Comparison of ENCODE assay signal across 8 cellular contexts in genomic region chr17:1627219-1627986, GRCh38. TPM values are rescaled to one million over a fixed set of nuclear protein-coding genes. Genes with fewer than 3 reads are reported as not detected.
DNase-seq lines count a peak whose midpoint lies in the region; TF ChIP-seq lines count a peak whose summit lies in the region.

No MANE protein-coding gene starts in this region.

- no peaks in the 10 kb centered on the region for H3K9me3 Mint-ChIP-seq in activated T-cell treated with anti-CD3 and anti-CD28 coated beads, Interleukin-2, amount 50 U/mL, for 24 hours
- H3K9me3 Mint-ChIP-seq in neural crest cell, result no peaks in the 10 kb centered on the region

- no peaks in the 10 kb centered on the region for H3K9me3 ChIP-seq in SJSA1 (replicated peaks)

- H3K4me3 ChIP-seq in SJSA1, result peak overlapping the region; percentile 78

- no peak overlapping the region for H3K27ac ChIP-seq in SJSA1

- H3K27ac Mint-ChIP-seq in activated T-cell treated with anti-CD3 and anti-CD28 coated beads, Interleukin-2, amount 50 U/mL, for 24 hours, result no peak overlapping the region
- no peak overlapping the region for H3K27ac Mint-ChIP-seq in neural crest cell (ENCODE audit: unreplicated experiment)

- H3K27me3 ChIP-seq in SJSA1 (replicated peaks), result 0 out of 2 replicates have a peak, but pooled peaks cover 3% of the 10 kb centered on the region

- peaks cover 5% of the 10 kb centered on the region for H3K36me3 Mint-ChIP-seq in activated T-cell treated with anti-CD3 and anti-CD28 coated beads, Interleukin-2, amount 50 U/mL, for 24 hours (ENCODE audit: low read depth)
- H3K36me3 Mint-ChIP-seq in neural crest cell (ENCODE audit: low read depth), result no peaks in the 10 kb centered on the region

- peaks cover 19% of the 10 kb centered on the region for H3K4me1 ChIP-seq in SJSA1 (replicated peaks)

- no peak for DNase-seq in activated T-cell treated with anti-CD3 and anti-CD28 coated beads, Interleukin-2, amount 50 U/mL, for 24 hours
- DNase-seq in activated T-cell treated with anti-CD3 and anti-CD28 coated beads, Interleukin-2, amount 50 U/mL, for 1 hour, result no peak
- DNase-seq in SJSA1 (ENCODE audit: low read depth in 1 of 2, low spot score in 2 of 2), result no peak
- peak; percentile 53 to 66 for DNase-seq in erythroblast (lab: John Stamatoyannopoulos, UW)
- DNase-seq in neural crest cell (ENCODE audit: low read depth, low spot score), result no peak
- DNase-seq in NCI-H1436 treated with DMSO at 0.1 percent for 48 hours (lab: John Stamatoyannopoulos, UW), result no peak
- DNase-seq in inferior parietal cortex (ENCODE audit: extremely low spot score), result no peak
- DNase-seq in LoVo (ENCODE audit: low spot score), result no peak

- no peaks in the 10 kb centered on the region for H3K36me3 ChIP-seq in SJSA1

- peaks cover 21% of the 10 kb centered on the region for H3K27me3 Mint-ChIP-seq in activated T-cell treated with anti-CD3 and anti-CD28 coated beads, Interleukin-2, amount 50 U/mL, for 24 hours
- peaks cover 44% of the 10 kb centered on the region for H3K27me3 Mint-ChIP-seq in neural crest cell (ENCODE audit: low read depth)

- TF ChIP-seq CTCF in neural crest cell (conservative IDR thresholded peaks at IDR 0.05), result no peak

- no peak for TF ChIP-seq POLR2A in erythroblast (IDR thresholded peaks at IDR 0.05; ENCODE audit: low read length)

- H3K4me1 Mint-ChIP-seq in activated T-cell treated with anti-CD3 and anti-CD28 coated beads, Interleukin-2, amount 50 U/mL, for 24 hours (ENCODE audit: low read depth), result peaks cover 24% of the 10 kb centered on the region
- H3K4me1 Mint-ChIP-seq in neural crest cell, result peaks cover 29% of the 10 kb centered on the region

- H3K4me3 Mint-ChIP-seq in activated T-cell treated with anti-CD3 and anti-CD28 coated beads, Interleukin-2, amount 50 U/mL, for 24 hours, result peak overlapping the region; percentile 64
- peak overlapping the region; percentile 87 for H3K4me3 Mint-ChIP-seq in neural crest cell

RNA-seq across cellular contexts. Expression of gene SLC43A2, which starts 1.2 kb away (rescaled TPM):
- 2.0 and 3.4 TPM in 2 replicates for total RNA-seq in SJSA1 (2014; rRNA removed; shearing (Covaris generic))
- 13.9 and 15.5 TPM in 2 replicates for total RNA-seq in neural crest cell

RNA-seq across cellular contexts. Expression of gene SCARF1, which starts 18.1 kb away (rescaled TPM):
- total RNA-seq in SJSA1 (2014; rRNA removed; shearing (Covaris generic)), result 0.16 TPM in 2 replicates
- total RNA-seq in neural crest cell, result 0.42 and 1.1 TPM in 2 replicates

RNA-seq across cellular contexts. Expression of gene RILP, which starts 22.3 kb away (rescaled TPM):
- 0.22 and 1.0 TPM in 2 replicates for total RNA-seq in SJSA1 (2014; rRNA removed; shearing (Covaris generic))
- total RNA-seq in neural crest cell, result 1.2 and 1.8 TPM in 2 replicates

RNA-seq across cellular contexts. Expression of gene PRPF8, which starts 57.3 kb away (rescaled TPM):
- total RNA-seq in SJSA1 (2014; rRNA removed; shearing (Covaris generic)), result 47.1 and 73.3 TPM in 2 replicates
- 449 and 459 TPM in 2 replicates for total RNA-seq in neural crest cell

Comparison
In these comparisons a context has a peak if more than half of its experiments do, and no peak if none do; other contexts are left out.
1. DNase-seq: peak in erythroblast (2 of 2); none in activated T-cell treated with anti-CD3 and anti-CD28 coated beads, Interleukin-2, amount 50 U/mL, for 24 hours (single experiment), activated T-cell treated with anti-CD3 and anti-CD28 coated beads, Interleukin-2, amount 50 U/mL, for 1 hour (single experiment), SJSA1 (0 of 2), neural crest cell (single experiment), NCI-H1436 treated with DMSO at 0.1 percent for 48 hours (single experiment), inferior parietal cortex (single experiment) and LoVo (single experiment).